ENCODE assay signal across 28 cellular contexts in the genomic region with DNA sequence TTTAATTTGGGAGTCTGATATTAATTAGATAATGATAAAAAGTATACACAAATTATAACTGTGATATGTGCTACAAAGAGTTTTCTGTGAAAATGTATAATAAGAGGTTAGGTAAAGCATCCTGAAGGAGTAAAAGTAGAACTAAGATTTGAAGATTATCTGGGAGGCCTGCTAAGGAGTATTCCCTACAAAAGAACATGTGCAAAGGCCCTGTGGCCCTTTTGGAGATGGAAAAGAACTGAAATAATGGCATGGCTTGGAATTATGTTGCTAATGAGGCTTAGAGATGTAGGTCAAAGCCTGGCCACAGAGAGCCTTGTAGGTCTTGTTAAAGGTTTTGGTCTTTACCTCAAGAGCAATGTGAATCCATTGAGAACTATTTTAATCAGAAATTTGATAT.
"Had no signal": no experiment of that assay in that cellular context is flagged by ENCODE, and none has a peak within 500 bp of the region (broad histone marks: within the 10 kb centered on the region; RNA-seq: fewer than 3 reads in every experiment).

No MANE protein-coding gene starts in this region.

- H3K9me3 ChIP-seq: colonic mucosa, esophagus muscularis mucosa, esophagus squamous epithelium, gastrocnemius medialis, gastroesophageal sphincter, heart right ventricle had no signal

- ATAC-seq: effector memory CD8-positive, alpha-beta T cell; esophagus mucosa; foreskin keratinocyte; gastrocnemius medialis; gastroesophageal sphincter; heart left ventricle; heart right ventricle had no signal

- H3K4me1 ChIP-seq: colonic mucosa, esophagus muscularis mucosa, esophagus squamous epithelium, foreskin keratinocyte, gastrocnemius medialis, gastroesophageal sphincter, heart left ventricle, heart right ventricle had no signal

- FAIRE-seq: colon, endometrium, endothelial cell of umbilical vein, frontal cortex had no signal

- DNase-seq: colonic mucosa; cortex of kidney; dermis blood vessel endothelial cell; dorsolateral prefrontal cortex; effector CD4-positive, alpha-beta T cell; effector CD8-positive, alpha-beta T cell; effector memory CD4-positive, alpha-beta T cell; effector memory CD8-positive, alpha-beta T cell; endodermal cell; erythroblast; esophagus squamous epithelium; foreskin fibroblast; foreskin keratinocyte; foreskin melanocyte; gastrocnemius medialis; glutamatergic neuron; head of caudate nucleus; heart left ventricle; heart right ventricle had no signal

- H3K27ac ChIP-seq: colonic mucosa, coronary artery, dorsolateral prefrontal cortex, epithelial cell of prostate, esophagus muscularis mucosa, esophagus squamous epithelium, foreskin keratinocyte, gastrocnemius medialis, gastroesophageal sphincter, heart left ventricle, heart right ventricle had no signal

- H3K27me3 ChIP-seq: colonic mucosa, esophagus squamous epithelium, foreskin keratinocyte, gastrocnemius medialis, gastroesophageal sphincter had no signal

- H3K4me3 ChIP-seq: colonic mucosa, coronary artery, dorsolateral prefrontal cortex, esophagus muscularis mucosa, esophagus squamous epithelium, gastrocnemius medialis, gastroesophageal sphincter, heart left ventricle, heart right ventricle had no signal

- H3K36me3 ChIP-seq: colonic mucosa, esophagus muscularis mucosa, esophagus squamous epithelium, gastrocnemius medialis, gastroesophageal sphincter, heart left ventricle, heart right ventricle had no signal
